9 cellular contexts compared by ENCODE assay signal in the genomic region with DNA sequence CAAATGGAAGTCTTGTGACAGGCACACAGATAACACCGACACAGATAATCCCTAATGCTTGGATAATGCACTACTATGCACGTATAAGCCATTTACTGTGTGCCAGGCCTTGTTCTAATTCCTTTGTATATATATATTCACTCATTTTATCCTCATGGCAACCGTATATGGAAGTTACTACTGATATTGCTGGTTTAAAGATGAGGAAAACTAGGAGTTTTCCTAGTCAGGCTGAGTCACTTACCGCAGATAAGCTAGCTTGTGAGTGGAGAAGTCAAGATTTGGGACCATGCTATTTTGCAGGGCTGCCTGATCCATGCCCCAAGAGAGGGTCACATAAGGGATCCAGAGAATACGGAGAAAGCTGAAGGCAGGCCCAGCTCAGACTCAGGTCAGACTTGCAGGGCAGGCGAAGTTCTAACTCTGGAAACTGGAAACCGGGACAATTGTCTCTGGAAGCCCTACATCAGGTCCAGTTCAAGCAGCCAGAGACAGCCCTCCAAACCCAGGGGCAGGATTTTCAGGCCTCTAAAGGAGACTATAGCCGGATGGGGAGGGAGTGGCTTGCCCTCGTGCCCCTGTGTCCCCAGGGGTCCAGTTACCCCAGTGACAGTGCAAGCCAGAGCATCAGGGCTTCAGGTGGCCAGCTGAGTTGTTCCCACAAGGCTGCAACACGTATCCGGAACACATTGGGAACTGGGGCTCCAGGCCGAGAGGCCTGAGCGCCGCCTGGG.
DNase-seq lines count a peak whose midpoint lies in the region; ATAC-seq and TF ChIP-seq lines count a peak whose summit lies in the region.
"Had no signal": no experiment of that assay in that cellular context is flagged by ENCODE, and none has a peak within 500 bp of the region (broad histone marks: within the 10 kb centered on the region; RNA-seq: fewer than 3 reads in every experiment).

No MANE protein-coding gene starts in this region.

- no peak for DNase-seq in stomach
- DNase-seq in activated CD8-positive, alpha-beta memory T cell treated with anti-CD3 and anti-CD28 coated beads, Interleukin-2, amount 10 ng/mL, durations not matched to agents 7 days and 5 days: no peak
- DNase-seq in NCI-H446 (lab: John Stamatoyannopoulos, UW): no peak

- intact Hi-C loops in stomach (cut with DNase I; ENCODE audit: low total_unique reads): loop anchor here (5.0 kb wide), 1 partner anchor 963 kb away; no protein-coding TSS in a partner anchor

- no peaks in the 10 kb centered on the region for H3K36me3 ChIP-seq in endocrine pancreas (ENCODE audit: control insufficient read depth, insufficient read depth, low read length)
- H3K36me3 ChIP-seq in stomach: no peaks in the 10 kb centered on the region

- no peaks in the 10 kb centered on the region for H3K27me3 ChIP-seq in endocrine pancreas (ENCODE audit: control insufficient read depth, insufficient read depth, low read length)
- peaks cover 0 to 6% (median 0%) of the 10 kb centered on the region in 3 donors for H3K27me3 ChIP-seq in stomach

- TF ChIP-seq POLR2A in stomach (IDR thresholded peaks at IDR 0.05): no peak

- H3K27ac ChIP-seq in stomach: peak overlapping the region in 4 of 5 donors; percentile 72 to 82 (median 80)

- peaks cover 2% of the 10 kb centered on the region for H3K4me1 Mint-ChIP-seq in activated CD8-positive, alpha-beta memory T cell treated with anti-CD3 and anti-CD28 coated beads, Interleukin-2, amount 10 ng/mL, durations not matched to agents 7 days and 5 days

- no peaks in the 10 kb centered on the region for H3K9me3 Mint-ChIP-seq in activated CD8-positive, alpha-beta memory T cell treated with anti-CD3 and anti-CD28 coated beads, Interleukin-2, amount 10 ng/mL, durations not matched to agents 7 days and 5 days (ENCODE audit: low read depth)
- H3K9me3 Mint-ChIP-seq: activated T-cell treated with anti-CD3 and anti-CD28 coated beads, Interleukin-2, amount 50 U/mL, for 4 hours; HFFc6 had no signal

- no peak for TF ChIP-seq EP300 in stomach (IDR thresholded peaks at IDR 0.05)

- no peak for TF ChIP-seq CTCF in stomach (IDR thresholded peaks at IDR 0.05)

- no peak overlapping the region for H3K4me3 ChIP-seq in endocrine pancreas (ENCODE audit: control insufficient read depth, insufficient read depth, low read length)
- H3K4me3 ChIP-seq in stomach: peak overlapping the region in 1 of 4 donors; percentile 50

- CTCF ChIA-PET in activated CD8-positive, alpha-beta memory T cell treated with anti-CD3 and anti-CD28 coated beads, Interleukin-2, amount 10 ng/mL, durations not matched to agents 7 days and 5 days (lab: Charles Lee): interaction anchor here (0.7 to 2.1 kb wide), 7 partner anchors 10 to 964 kb away, joined by 3 to 12 read pairs (median 3); no protein-coding TSS in a partner anchor

- peaks cover 18% of the 10 kb centered on the region for H3K27me3 Mint-ChIP-seq in activated CD8-positive, alpha-beta memory T cell treated with anti-CD3 and anti-CD28 coated beads, Interleukin-2, amount 10 ng/mL, durations not matched to agents 7 days and 5 days

- no peak overlapping the region for H3K4me3 Mint-ChIP-seq in activated CD8-positive, alpha-beta memory T cell treated with anti-CD3 and anti-CD28 coated beads, Interleukin-2, amount 10 ng/mL, durations not matched to agents 7 days and 5 days

- H3K9me3 ChIP-seq in endocrine pancreas (ENCODE audit: control insufficient read depth, low read length): no peaks in the 10 kb centered on the region
- no peaks in the 10 kb centered on the region for H3K9me3 ChIP-seq in stomach

- ATAC-seq in GM19463 (IDR thresholded peaks at IDR 0.05; ENCODE audit: unreplicated experiment): peak; percentile 2
- ATAC-seq in HG03354 (IDR thresholded peaks at IDR 0.05; ENCODE audit: poor library complexity, severe bottlenecking, unreplicated experiment): peak; percentile 19
- no peak for ATAC-seq in activated CD8-positive, alpha-beta memory T cell treated with anti-CD3 and anti-CD28 coated beads, Interleukin-2, amount 10 ng/mL, durations not matched to agents 7 days and 5 days
- ATAC-seq in HG02981 (IDR thresholded peaks at IDR 0.05; ENCODE audit: unreplicated experiment): no peak

- peak overlapping the region; percentile 60 for H3K9ac ChIP-seq in endocrine pancreas (ENCODE audit: control insufficient read depth, insufficient read depth, low read length)

- 48 to 59% (median 51%) methylated on average over 11 to 14 of the region's 14 CpGs for WGBS in stomach, 5 donors

- no peak overlapping the region for H3K27ac Mint-ChIP-seq in activated CD8-positive, alpha-beta memory T cell treated with anti-CD3 and anti-CD28 coated beads, Interleukin-2, amount 10 ng/mL, durations not matched to agents 7 days and 5 days
- H3K27ac Mint-ChIP-seq: HFFc6 had no signal

- no peaks in the 10 kb centered on the region for H3K36me3 Mint-ChIP-seq in activated CD8-positive, alpha-beta memory T cell treated with anti-CD3 and anti-CD28 coated beads, Interleukin-2, amount 10 ng/mL, durations not matched to agents 7 days and 5 days

- H3K4me1 ChIP-seq in endocrine pancreas (ENCODE audit: control insufficient read depth, insufficient read depth, low read length) (no peaks in the 10 kb centered on the region), stomach (peaks cover 0 to 29% (median 12%) of the 10 kb centered on the region in 4 donors)

Comparison
In these comparisons a context has a peak if more than half of its experiments do, and no peak if none do; other contexts are left out.
1. ATAC-seq: peak in GM19463 (single experiment) and HG03354 (single experiment); none in activated CD8-positive, alpha-beta memory T cell treated with anti-CD3 and anti-CD28 coated beads, Interleukin-2, amount 10 ng/mL, durations not matched to agents 7 days and 5 days (single experiment) and HG02981 (single experiment).